In genomic region chr6:93580441-93580840, GRCh38 we compare ENCODE assay signal across 35 cellular contexts.
"Had no signal": no experiment of that assay in that cellular context is flagged by ENCODE, and none has a peak within 500 bp of the region (broad histone marks: within the 10 kb centered on the region; RNA-seq: fewer than 3 reads in every experiment).

No MANE protein-coding gene starts in this region.

- ATAC-seq: activated CD4-positive, CD25-positive, alpha-beta regulatory T cell treated with anti-CD3 and anti-CD28 coated beads, Interleukin-2, amount 50 U/mL, for 24 hours; body of pancreas; effector memory CD8-positive, alpha-beta T cell; foreskin keratinocyte; heart left ventricle; left lobe of liver; lower lobe of right lung; pancreas; stimulated activated naive B cell treated with anti-CD40 and anti-IgM and Interleukin-4, amounts not matched to agents 10 μg/mL and 1 μg/mL and 100 μg/mL, for 72 hours; T-helper 17 cell had no signal

- H3K27ac ChIP-seq: adrenal gland, body of pancreas, cardiac muscle cell, foreskin keratinocyte, heart left ventricle, lower lobe of right lung, pancreas, prostate gland, sigmoid colon, stomach, tibial artery, WERI-Rb-1 had no signal

- H3K27me3 ChIP-seq: adrenal gland, body of pancreas, cardiac muscle cell, foreskin keratinocyte, heart left ventricle, pancreas, sigmoid colon, stomach, tibial artery had no signal

- H3K4me1 ChIP-seq: adrenal gland, body of pancreas, foreskin keratinocyte, heart left ventricle, lower lobe of right lung, pancreas, prostate gland, tibial artery had no signal

- H3K27me3 Mint-ChIP-seq: activated naive CD8-positive, alpha-beta T cell treated with anti-CD3 and anti-CD28 coated beads for 36 hours; effector memory CD8-positive, alpha-beta T cell; stimulated activated naive B cell treated with anti-CD40 and anti-IgM and Interleukin-4, amounts not matched to agents 10 μg/mL and 1 μg/mL and 100 μg/mL, for 72 hours; T-helper 17 cell had no signal

- DNase-seq: activated CD4-positive, alpha-beta T cell treated with anti-CD3 and anti-CD28 coated beads for 48 hours; activated CD4-positive, alpha-beta T cell treated with anti-CD3 and anti-CD28 coated beads, Interleukin-2, amount 50 U/mL, for 48 hours; activated CD8-positive, alpha-beta memory T cell treated with anti-CD3 and anti-CD28 coated beads, Interleukin-2, amount 50 U/mL, for 4 hours; activated effector memory CD4-positive, alpha-beta T cell treated with anti-CD3 and anti-CD28 coated beads, Interleukin-2, amount 50 U/mL, for 16 hours; activated naive CD4-positive, alpha-beta T cell treated with anti-CD3 and anti-CD28 coated beads for 36 hours; activated naive CD8-positive, alpha-beta T cell treated with anti-CD3 and anti-CD28 coated beads for 36 hours; activated T-cell treated with anti-CD3 and anti-CD28 coated beads, Interleukin-2, amount 50 U/mL, for 1 hour; adrenal gland; aorta; body of pancreas; cerebellar nuclear complex; cortex of kidney; effector memory CD8-positive, alpha-beta T cell; erythroblast; foreskin keratinocyte; heart left ventricle; lower lobe of right lung; mesendoderm; nucleus accumbens; pancreas; sigmoid colon; stimulated activated CD4-positive, alpha-beta T cell treated with anti-CD3 and anti-CD28 coated beads, Interleukin-15, amount 100 ng/mL, for 24 hours; stimulated activated CD4-positive, alpha-beta T cell treated with anti-CD3 and anti-CD28 coated beads, Interleukin-2, amount 100 ng/mL, for 24 hours; stimulated activated naive B cell treated with anti-CD40 and anti-IgM and Interleukin-4, amounts not matched to agents 10 μg/mL and 1 μg/mL and 100 μg/mL, for 72 hours; stomach; T-helper 17 cell; T1000; tibial artery; WERI-Rb-1 had no signal

- H3K27ac Mint-ChIP-seq: activated naive CD4-positive, alpha-beta T cell treated with anti-CD3 and anti-CD28 coated beads for 36 hours; activated naive CD8-positive, alpha-beta T cell treated with anti-CD3 and anti-CD28 coated beads for 36 hours; activated T-helper 1 cell treated with anti-CD3 and anti-CD28 coated beads, Interleukin-12 subunit alpha, Interleukin-12 subunit beta, Interleukin-2, Interleukin-4 antibody, amounts not matched to agents 30 ng/mL and 10 ng/mL and 1 ng/mL, durations not matched to agents 14 hours and 24 hours and 36 hours; effector memory CD8-positive, alpha-beta T cell; stimulated activated naive B cell treated with anti-CD40 and anti-IgM and Interleukin-4, amounts not matched to agents 10 μg/mL and 1 μg/mL and 100 μg/mL, for 72 hours; T-helper 17 cell had no signal

- H3K36me3 ChIP-seq: adrenal gland, cardiac muscle cell, heart left ventricle, lower lobe of right lung, pancreas, prostate gland, sigmoid colon, stomach, tibial artery, WERI-Rb-1 had no signal

- H3K4me3 ChIP-seq: adrenal gland, body of pancreas, cardiac muscle cell, heart left ventricle, lower lobe of right lung, pancreas, prostate gland, sigmoid colon, stomach, tibial artery had no signal

- H3K9me3 ChIP-seq: adrenal gland, body of pancreas, heart left ventricle, lower lobe of right lung, pancreas, prostate gland, sigmoid colon, stomach, tibial artery had no signal

- H3K4me1 Mint-ChIP-seq: activated naive CD8-positive, alpha-beta T cell treated with anti-CD3 and anti-CD28 coated beads for 36 hours; stimulated activated naive B cell treated with anti-CD40 and anti-IgM and Interleukin-4, amounts not matched to agents 10 μg/mL and 1 μg/mL and 100 μg/mL, for 72 hours; T-helper 17 cell had no signal

- H3K4me3 Mint-ChIP-seq: activated naive CD4-positive, alpha-beta T cell treated with anti-CD3 and anti-CD28 coated beads for 36 hours; activated naive CD8-positive, alpha-beta T cell treated with anti-CD3 and anti-CD28 coated beads for 36 hours; activated T-helper 1 cell treated with anti-CD3 and anti-CD28 coated beads, Interleukin-12 subunit alpha, Interleukin-12 subunit beta, Interleukin-2, Interleukin-4 antibody, amounts not matched to agents 30 ng/mL and 10 ng/mL and 1 ng/mL, durations not matched to agents 14 hours and 24 hours and 36 hours; effector memory CD8-positive, alpha-beta T cell; nephron; stimulated activated naive B cell treated with anti-CD40 and anti-IgM and Interleukin-4, amounts not matched to agents 10 μg/mL and 1 μg/mL and 100 μg/mL, for 72 hours; T-helper 17 cell had no signal

- H3K36me3 Mint-ChIP-seq: activated naive CD8-positive, alpha-beta T cell treated with anti-CD3 and anti-CD28 coated beads for 36 hours; stimulated activated naive B cell treated with anti-CD40 and anti-IgM and Interleukin-4, amounts not matched to agents 10 μg/mL and 1 μg/mL and 100 μg/mL, for 72 hours had no signal

- H3K9me3 Mint-ChIP-seq: activated naive CD4-positive, alpha-beta T cell treated with anti-CD3 and anti-CD28 coated beads for 36 hours; activated naive CD8-positive, alpha-beta T cell treated with anti-CD3 and anti-CD28 coated beads for 36 hours; activated T-helper 1 cell treated with anti-CD3 and anti-CD28 coated beads, Interleukin-12 subunit alpha, Interleukin-12 subunit beta, Interleukin-2, Interleukin-4 antibody, amounts not matched to agents 30 ng/mL and 10 ng/mL and 1 ng/mL, durations not matched to agents 14 hours and 24 hours and 36 hours; nephron; stimulated activated naive B cell treated with anti-CD40 and anti-IgM and Interleukin-4, amounts not matched to agents 10 μg/mL and 1 μg/mL and 100 μg/mL, for 72 hours had no signal
